11 cellular contexts compared by ENCODE assay signal in genomic region chr5:77651343-77651742, GRCh38. TPM values are rescaled to one million over a fixed set of nuclear protein-coding genes. Genes with fewer than 3 reads are reported as not detected.
"Had no signal": no experiment of that assay in that cellular context is flagged by ENCODE, and none has a peak within 500 bp of the region (broad histone marks: within the 10 kb centered on the region; RNA-seq: fewer than 3 reads in every experiment).

No MANE protein-coding gene starts in this region.

- H3K9me3 ChIP-seq: HAP-1 had no signal

- DNase-seq: GM23248, GOT3, H7, H9, HCEC 1CT, HFFc6 had no signal

- H3K36me3 ChIP-seq: HAP-1 had no signal

- H3K27ac ChIP-seq: GM23248 had no signal

- H3K4me3 ChIP-seq: GM23248, GM23338, HAP-1 had no signal

- H3K4me1 ChIP-seq: HAP-1 had no signal

- ATAC-seq: HCT116 had no signal

RNA-seq across cellular contexts. Expression of gene OTP, which starts 12.8 kb away (rescaled TPM):
- total RNA-seq: GM23248, GM23338, H1, H4, H7, H9, HFFc6 had no signal
- polyA plus RNA-seq: GM23248, GM23338, H1 had no signal
